ENCODE assay signal across 14 cellular contexts in genomic region chr13:102951808-102952207, GRCh38.
DNase-seq lines count a peak whose midpoint lies in the region; ATAC-seq and TF ChIP-seq lines count a peak whose summit lies in the region.
"Had no signal": no experiment of that assay in that cellular context is flagged by ENCODE, and none has a peak within 500 bp of the region (broad histone marks: within the 10 kb centered on the region; RNA-seq: fewer than 3 reads in every experiment).

No MANE protein-coding gene starts in this region.

- no peak for TF ChIP-seq CTCF in right atrium auricular region (IDR thresholded peaks at IDR 0.05)
- TF ChIP-seq CTCF in SU-DHL-6 (IDR thresholded peaks at IDR 0.05; ENCODE audit: insufficient read depth, low read length, poor library complexity, severe bottlenecking) = no peak

- intact Hi-C loops in Right ventricle myocardium superior (cut with DNase I) = no loop called here
- intact Hi-C loops in left cardiac atrium (cut with DNase I) = no loop called here

- no peaks in the 10 kb centered on the region for H3K9me3 ChIP-seq in right atrium auricular region
- no peaks in the 10 kb centered on the region for H3K9me3 ChIP-seq in SU-DHL-6 (ENCODE audit: insufficient read depth, low read length)
- H3K9me3 ChIP-seq in neuronal stem cell (replicated peaks in 1 of 2; ENCODE audit: control insufficient read depth in 2 of 2, insufficient read depth in 1 of 2, low read depth in 1 of 2, low read length in 2 of 2) = no peaks in the 10 kb centered on the region

- H3K4ac ChIP-seq in neuronal stem cell (ENCODE audit: low read length) = no peak overlapping the region

- H3K4me1 ChIP-seq in right atrium auricular region (no peaks in the 10 kb centered on the region), neuronal stem cell (ENCODE audit: control insufficient read depth in 2 of 2, insufficient read depth in 1 of 2, low read depth in 1 of 2, low read length in 2 of 2) (peaks cover 0 to 2% of the 10 kb centered on the region in 2 donors)

- H2AFZ ChIP-seq in SU-DHL-6 (ENCODE audit: low read depth, low read length, severe bottlenecking) = peak overlapping the region; percentile 66
- H2AFZ ChIP-seq in neuronal stem cell (ENCODE audit: low read length) = no peak overlapping the region

- no peaks in the 10 kb centered on the region for H3K9me2 ChIP-seq in SU-DHL-6 (replicated peaks; ENCODE audit: insufficient read depth, low read length)

- H3K4me3 ChIP-seq in right atrium auricular region (no peak overlapping the region), SU-DHL-6 (ENCODE audit: insufficient read depth, low read length, poor library complexity, severe bottlenecking) (no peak overlapping the region), neuronal stem cell (ENCODE audit: low read length in 2 of 2) (no peak overlapping the region)

- H4K8ac ChIP-seq in neuronal stem cell (ENCODE audit: low read depth, low read length) = no peak overlapping the region

- H3K36me3 ChIP-seq in right atrium auricular region (no peaks in the 10 kb centered on the region), SU-DHL-6 (ENCODE audit: low read length) (no peaks in the 10 kb centered on the region), neuronal stem cell (replicated peaks in 1 of 2; ENCODE audit: control insufficient read depth in 2 of 2, insufficient read depth in 2 of 2, low read length in 2 of 2) (no peaks in the 10 kb centered on the region)

- peak; percentile 34 for DNase-seq in Right ventricle myocardium superior
- DNase-seq in right atrium auricular region (ENCODE audit: low spot score) = no peak
- DNase-seq in left cardiac atrium = no peak
- DNase-seq in neuronal stem cell (ENCODE audit: low spot score) = no peak
- DNase-seq in DMS 273 treated with DMSO at 0.1 percent for 48 hours (lab: John Stamatoyannopoulos, UW) = no peak
- no peak for DNase-seq in GF-D8 (lab: John Stamatoyannopoulos, UW)
- DNase-seq: C1 segment of cervical spinal cord; Calu3; CD4-positive, alpha-beta memory T cell; COR-L47; DMS79; H9 had no signal

- H3K9ac ChIP-seq in SU-DHL-6 (ENCODE audit: low read length) = no peak overlapping the region
- H3K9ac ChIP-seq in neuronal stem cell (ENCODE audit: low read depth, low read length, poor library complexity) = no peak overlapping the region

- no peak overlapping the region for H2BK120ac ChIP-seq in neuronal stem cell (ENCODE audit: low read depth, low read length)

- H3K18ac ChIP-seq in neuronal stem cell (ENCODE audit: low read length) = peak overlapping the region; percentile 5

- H3F3A ChIP-seq in SU-DHL-6 (ENCODE audit: insufficient read depth) = no peaks in the 10 kb centered on the region

- H3K79me1 ChIP-seq in neuronal stem cell (ENCODE audit: low read depth, low read length) = no peaks in the 10 kb centered on the region

- no CpG with 5 or more reads among the region's 9 CpGs for WGBS in neuronal stem cell (ENCODE audit: extremely low coverage in 2 of 2, insufficient read length in 2 of 2, insufficient replicate concordance in 1 of 2), 2 donors

- H3K27ac ChIP-seq in right atrium auricular region (no peak overlapping the region), SU-DHL-6 (ENCODE audit: low read depth, low read length) (no peak overlapping the region), neuronal stem cell (replicated peaks; ENCODE audit: low read length) (no peak overlapping the region)

- ATAC-seq in Right ventricle myocardium superior (ENCODE audit: poor library complexity) = no peak
- ATAC-seq in left cardiac atrium = peak; percentile 58 to 78
- ATAC-seq: HCT116 had no signal

- no peak overlapping the region for H3K23ac ChIP-seq in neuronal stem cell (ENCODE audit: low read depth, low read length, poor library complexity)

- H3K4me2 ChIP-seq in SU-DHL-6 (ENCODE audit: low read depth, low read length, poor library complexity, severe bottlenecking) (no peak overlapping the region), neuronal stem cell (ENCODE audit: insufficient read depth, low read length, poor library complexity, severe bottlenecking) (no peak overlapping the region)

- H3K79me2 ChIP-seq in SU-DHL-6 (ENCODE audit: insufficient read depth, low read length) = no peaks in the 10 kb centered on the region

- H4K91ac ChIP-seq in neuronal stem cell (ENCODE audit: low read depth, low read length, poor library complexity) = no peak overlapping the region

- no peak overlapping the region for H2BK15ac ChIP-seq in neuronal stem cell (ENCODE audit: low read length)

- H4K20me1 ChIP-seq in SU-DHL-6 (ENCODE audit: low read depth, low read length) = no peaks in the 10 kb centered on the region

- H3K27me3 ChIP-seq in right atrium auricular region (no peaks in the 10 kb centered on the region), SU-DHL-6 (ENCODE audit: low read length) (no peaks in the 10 kb centered on the region), neuronal stem cell (ENCODE audit: control insufficient read depth in 3 of 3, insufficient read depth in 3 of 3, low read depth in 1 of 3, low read length in 3 of 3) (no peaks in the 10 kb centered on the region)

- H2AK5ac ChIP-seq in neuronal stem cell (ENCODE audit: low read depth, low read length) = no peak overlapping the region

- no peak overlapping the region for H3K14ac ChIP-seq in neuronal stem cell (ENCODE audit: low read length)

- H2BK12ac ChIP-seq in neuronal stem cell (ENCODE audit: low read length) = no peak overlapping the region

- H2BK5ac ChIP-seq in neuronal stem cell (ENCODE audit: low read length) = no peak overlapping the region
